Comparison of ENCODE assay signal across 15 cellular contexts in genomic region chr11:46952553-46952952, GRCh38.
"Had no signal": no experiment of that assay in that cellular context is flagged by ENCODE, and none has a peak within 500 bp of the region (broad histone marks: within the 10 kb centered on the region; RNA-seq: fewer than 3 reads in every experiment).

No MANE protein-coding gene starts in this region.

- H3K4me3 ChIP-seq: hepatocyte, left ventricle myocardium inferior, pancreas, stomach had no signal

- FAIRE-seq: kidney, pancreas, urothelium cell line had no signal

- H3K27ac ChIP-seq: brain microvascular endothelial cell, hepatocyte, left ventricle myocardium inferior, pancreas, stomach had no signal

- ATAC-seq: pancreas had no signal

- H3K27me3 ChIP-seq: brain microvascular endothelial cell, hepatocyte, pancreas, stomach had no signal

- H3K4me1 ChIP-seq: left ventricle myocardium inferior had no signal

- H2AFZ ChIP-seq: hepatocyte had no signal

- H3K9me3 ChIP-seq: left ventricle myocardium inferior, pancreas, stomach had no signal

- H3K36me3 ChIP-seq: brain microvascular endothelial cell, left ventricle myocardium inferior, pancreas, stomach had no signal

- DNase-seq: activated naive CD4-positive, alpha-beta T cell; activated T-cell treated with anti-CD3 and anti-CD28 coated beads, Interleukin-2, amount 50 U/mL, for 48 hours; amniotic stem cell; brain microvascular endothelial cell; cerebellar nuclear complex; endodermal cell; kidney; left ventricle myocardium inferior; mesenchymal stem cell; pancreas; stimulated activated CD4-positive, alpha-beta T cell treated with anti-CD3 and anti-CD28 coated beads, Interleukin-2, amount 100 ng/mL, for 48 hours; stomach had no signal

- H3K4me2 ChIP-seq: hepatocyte had no signal

- H3K9me3 Mint-ChIP-seq: endodermal cell, neural crest cell had no signal
